Comparison of ENCODE assay signal across 1 cellular context in the genomic region with DNA sequence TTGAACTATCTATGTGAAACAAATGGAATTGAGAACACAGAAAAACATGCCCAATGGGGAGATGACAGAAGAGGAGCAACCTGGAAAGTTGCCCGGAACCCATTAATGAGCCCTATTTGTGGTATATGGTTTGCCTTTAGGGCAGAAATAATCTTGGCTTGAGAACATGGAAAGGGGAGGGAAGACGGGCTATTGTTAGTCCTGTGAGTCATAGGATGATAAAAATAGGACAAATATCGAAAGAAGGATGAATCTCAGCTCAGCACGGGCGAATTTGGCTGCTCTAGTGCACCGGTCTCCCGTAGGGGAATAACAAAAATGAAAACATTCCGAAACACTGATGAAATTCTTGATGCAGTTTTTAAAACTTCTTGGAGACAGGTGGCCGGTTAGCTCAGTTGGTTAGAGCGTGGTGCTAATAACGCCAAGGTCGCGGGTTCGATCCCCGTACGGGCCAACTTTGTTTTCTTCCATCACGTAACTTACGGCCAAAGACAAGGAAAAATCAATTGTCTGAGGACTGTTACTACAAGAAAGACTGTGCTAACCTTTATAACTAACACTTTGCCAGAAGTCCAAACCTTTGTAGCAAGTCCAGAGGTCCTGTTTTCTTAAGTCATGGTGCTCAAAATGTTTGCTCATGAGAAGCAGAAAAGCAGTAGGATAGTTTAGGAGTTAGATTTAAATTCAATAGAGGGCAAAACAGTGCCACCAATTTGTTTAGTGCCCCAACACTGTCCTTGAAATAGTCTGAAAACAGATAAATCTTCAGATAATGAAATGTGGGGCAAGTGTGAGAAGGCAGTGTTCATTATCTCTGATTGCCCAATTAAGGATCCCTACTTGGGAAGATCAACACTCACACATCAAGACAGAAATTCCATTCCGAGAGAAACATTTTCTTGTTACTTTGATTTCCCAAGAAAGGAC.
A peak's percentile ranks its signal among the peaks of the same experiment; 100 is the strongest.
TF ChIP-seq lines count a peak whose summit lies in the region.

No MANE protein-coding gene starts in this region.

TF ChIP-seq in SK-N-SH, 30 proteins besides CTCF, POLR2A, EP300 and RAD21:
- TF ChIP-seq YY1 (IDR thresholded peaks at IDR 0.05; ENCODE audit: low read depth) (no peak), JUND (IDR thresholded peaks at IDR 0.05) (peak; percentile 9; the same call in 1 of the 2 replicates), POLR2AphosphoS5 (IDR thresholded peaks at IDR 0.05; ENCODE audit: low read depth, low read length) (no peak), FOSL2 (IDR thresholded peaks at IDR 0.05; ENCODE audit: borderline replicate concordance, low read depth) (peak; percentile 83; the same call in 1 of the 2 replicates), TAF1 (IDR thresholded peaks at IDR 0.05; ENCODE audit: borderline replicate concordance, low read depth, low read length) (no peak), NRF1 (IDR thresholded peaks at IDR 0.05; ENCODE audit: low read depth, low read length) (no peak), GABPA (IDR thresholded peaks at IDR 0.05; ENCODE audit: low read depth) (peak; percentile 23; the same call in 1 of the 2 replicates), MEF2A (IDR thresholded peaks at IDR 0.05; ENCODE audit: borderline replicate concordance, low read depth) (peak; percentile 78; the same call in 1 of the 2 replicates), TEAD4 (IDR thresholded peaks at IDR 0.05; ENCODE audit: borderline replicate concordance, insufficient read depth) (peak; percentile 92), ELF1 (IDR thresholded peaks at IDR 0.05) (no peak), RXRA (IDR thresholded peaks at IDR 0.05; ENCODE audit: borderline replicate concordance, low read depth) (peak; percentile 69; the same call in 1 of the 2 replicates), FOXM1 (IDR thresholded peaks at IDR 0.05; ENCODE audit: low read depth) (no peak), RCOR1 (IDR thresholded peaks at IDR 0.05; ENCODE audit: low read length) (peak; percentile 43; the same call in 1 of the 2 replicates), MXI1 (IDR thresholded peaks at IDR 0.05; ENCODE audit: low read depth, low read length) (no peak; the same call in 1 of the 2 replicates), NFIC (IDR thresholded peaks at IDR 0.05; ENCODE audit: borderline replicate concordance) (peak; percentile 3; the same call in 1 of the 2 replicates), USF2 (IDR thresholded peaks at IDR 0.05; ENCODE audit: borderline replicate concordance, low read depth, low read length) (no peak), GATA2 (CRISPR knock-in tag; IDR thresholded peaks at IDR 0.05) (peak; percentile 15; the same call in 1 of the 2 replicates)
